In genomic region chr15:42273099-42273899, GRCh38 we compare ENCODE assay signal across 8 cellular contexts. TPM values are rescaled to one million over a fixed set of nuclear protein-coding genes. Genes with fewer than 3 reads are reported as not detected.
DNase-seq lines count a peak whose midpoint lies in the region; ATAC-seq, FAIRE-seq and TF ChIP-seq lines count a peak whose summit lies in the region.

Gene GANC, plus strand, starts transcription at chr15:42273201. Its CDS starts 1,281 bp downstream, at chr15:42274482.
Gene TMEM87A, minus strand, starts transcription at chr15:42273433. Its CDS starts 35 bp downstream, at chr15:42273398.

- H3K36me3 ChIP-seq in kidney (ENCODE audit: control insufficient read depth in 1 of 2, insufficient read depth in 2 of 2, low read length in 2 of 2) = no peaks in the 10 kb centered on the region

- TF ChIP-seq CTCF in chondrocyte (IDR thresholded peaks at IDR 0.05) = no peak
- no peak for TF ChIP-seq CTCF in kidney (IDR thresholded peaks at IDR 0.05; ENCODE audit: borderline replicate concordance, extremely low read depth, insufficient read depth)

- peak; percentile 84 for ATAC-seq in HG03439 (IDR thresholded peaks at IDR 0.05; ENCODE audit: unreplicated experiment)

- peak within 1 kb of the TSS; percentile 80 to 87 for H3K4me3 ChIP-seq in kidney (ENCODE audit: low read length in 2 of 2)

- no peaks in the 10 kb centered on the region for H3K36me3 Mint-ChIP-seq in chondrocyte (ENCODE audit: low read depth)

- peak; percentile 98 for TF ChIP-seq POLR2A in GM19193 (IDR thresholded peaks at IDR 0.05; ENCODE audit: extremely low read depth, insufficient read depth, insufficient read length)

- H3K9me3 ChIP-seq in kidney (ENCODE audit: control insufficient read depth in 1 of 2, low read length in 2 of 2) = no peaks in the 10 kb centered on the region

- peak within 1 kb of the TSS; percentile 98 for H3K27ac Mint-ChIP-seq in chondrocyte (ENCODE audit: unreplicated experiment)

- H3K9me3 Mint-ChIP-seq in chondrocyte (ENCODE audit: low read depth) = no peaks in the 10 kb centered on the region

- no peaks in the 10 kb centered on the region for H3K27me3 Mint-ChIP-seq in chondrocyte (ENCODE audit: low read depth)

- peak within 1 kb of the TSS; percentile 98 to 99 for H3K27ac ChIP-seq in kidney (ENCODE audit: low read depth in 2 of 2, low read length in 2 of 2)

- DNase-seq in AML-193 (lab: John Stamatoyannopoulos, UW) (peak; percentile 96 to 99), NCI-H510A treated with DMSO at 0.1 percent for 48 hours (lab: John Stamatoyannopoulos, UW) (peak; percentile 98), chondrocyte (ENCODE audit: low spot score) (peak; percentile 99), kidney (peak; percentile 98)
- peak; percentile 92 to 94 for DNase-seq in activated CD4-positive, alpha-beta T cell treated with anti-CD3 and anti-CD28 coated beads for 24 hours (ENCODE audit: low read depth in 2 of 2)
- peak; percentile 97 for DNase-seq in stimulated activated CD4-positive, alpha-beta T cell treated with anti-CD3 and anti-CD28 coated beads, Interleukin-15, amount 100 ng/mL, for 24 hours

- H3K4me1 Mint-ChIP-seq in chondrocyte (ENCODE audit: low read depth) = peaks cover 56% of the 10 kb centered on the region

- FAIRE-seq in kidney (lab: Jason Lieb, UNC) = no peak

- H3K9ac ChIP-seq in kidney (ENCODE audit: low read length in 2 of 2) = peak within 1 kb of the TSS; percentile 74 to 87

- H3K4me3 Mint-ChIP-seq in chondrocyte (ENCODE audit: unreplicated experiment) = peak within 1 kb of the TSS; percentile 98

- H3K4me1 ChIP-seq in kidney (ENCODE audit: control insufficient read depth in 1 of 2, insufficient read depth in 1 of 2, low read depth in 1 of 2, low read length in 2 of 2) = peaks cover 6 to 9% of the 10 kb centered on the region in 2 donors

- intact Hi-C loops in kidney (cut with DNase I) = no loop called here

RNA-seq across cellular contexts. Expression of gene GANC, which starts in this region (rescaled TPM):
- total RNA-seq in chondrocyte = 19.3 to 30.2 TPM (median 20.7 TPM) in 3 replicates
- 40.4 TPM for total RNA-seq in kidney
- 11.3 TPM for polyA plus RNA-seq in kidney (ENCODE audit: insufficient read depth, low read depth, low replicate concordance)

RNA-seq across cellular contexts. Expression of gene TMEM87A, which starts in this region (rescaled TPM):
- total RNA-seq in chondrocyte (47.8 to 49.5 TPM (median 48.4 TPM) in 3 replicates), kidney (57.3 TPM)
- 18.8 TPM for polyA plus RNA-seq in kidney (ENCODE audit: insufficient read depth, low read depth, low replicate concordance)

Comparison
In these comparisons a context has a peak if more than half of its experiments do, and no peak if none do; other contexts are left out.
1. Peak in every context shown above with its lines: DNase-seq, ATAC-seq, H3K4me3 ChIP-seq and H3K27ac ChIP-seq.